In the genomic region with DNA sequence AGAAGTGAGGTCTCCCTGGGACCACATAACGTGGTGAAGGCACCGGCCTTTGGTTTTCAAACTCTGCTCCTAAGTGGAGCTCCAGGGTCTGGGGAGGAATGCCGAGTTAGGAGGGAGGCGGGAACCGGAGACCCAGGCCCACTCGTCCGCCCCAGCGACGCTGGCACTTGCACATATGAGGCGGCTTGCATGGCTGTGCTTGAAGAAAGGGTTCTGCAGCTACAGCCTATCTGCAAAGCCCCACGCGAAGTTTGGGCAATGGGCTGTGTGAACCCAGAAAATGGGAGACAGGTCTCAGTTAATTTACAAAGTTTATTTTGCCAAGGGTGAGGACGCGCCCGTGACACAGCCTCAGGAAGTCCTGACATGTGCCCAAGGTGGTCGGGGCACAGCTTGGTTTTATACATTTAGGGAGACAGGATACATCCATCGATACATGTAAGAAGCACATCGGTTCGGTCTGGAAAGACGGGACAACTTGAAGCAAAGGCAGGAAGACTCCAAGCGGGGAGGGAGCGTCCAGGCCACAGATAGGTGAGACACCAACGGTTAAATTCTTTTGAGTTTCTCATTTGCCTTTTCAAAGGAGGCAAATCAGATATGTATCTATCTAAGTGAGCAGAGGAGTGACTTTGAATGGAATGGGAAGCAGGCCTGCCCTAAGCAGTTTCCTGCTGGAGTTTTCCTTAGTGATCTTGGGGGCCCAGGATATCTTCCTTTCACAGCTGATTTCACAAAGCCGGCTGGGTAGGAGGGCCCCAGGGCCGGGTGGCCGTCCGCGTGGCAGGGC, we compare ENCODE assay signal across 1 cellular context.
TF ChIP-seq lines count a peak whose summit lies in the region.

No MANE protein-coding gene starts in this region.

TF ChIP-seq in HCT116, 20 proteins besides CTCF, POLR2A, EP300 and RAD21 (continued from another document):
- TF ChIP-seq, protein P1, sequence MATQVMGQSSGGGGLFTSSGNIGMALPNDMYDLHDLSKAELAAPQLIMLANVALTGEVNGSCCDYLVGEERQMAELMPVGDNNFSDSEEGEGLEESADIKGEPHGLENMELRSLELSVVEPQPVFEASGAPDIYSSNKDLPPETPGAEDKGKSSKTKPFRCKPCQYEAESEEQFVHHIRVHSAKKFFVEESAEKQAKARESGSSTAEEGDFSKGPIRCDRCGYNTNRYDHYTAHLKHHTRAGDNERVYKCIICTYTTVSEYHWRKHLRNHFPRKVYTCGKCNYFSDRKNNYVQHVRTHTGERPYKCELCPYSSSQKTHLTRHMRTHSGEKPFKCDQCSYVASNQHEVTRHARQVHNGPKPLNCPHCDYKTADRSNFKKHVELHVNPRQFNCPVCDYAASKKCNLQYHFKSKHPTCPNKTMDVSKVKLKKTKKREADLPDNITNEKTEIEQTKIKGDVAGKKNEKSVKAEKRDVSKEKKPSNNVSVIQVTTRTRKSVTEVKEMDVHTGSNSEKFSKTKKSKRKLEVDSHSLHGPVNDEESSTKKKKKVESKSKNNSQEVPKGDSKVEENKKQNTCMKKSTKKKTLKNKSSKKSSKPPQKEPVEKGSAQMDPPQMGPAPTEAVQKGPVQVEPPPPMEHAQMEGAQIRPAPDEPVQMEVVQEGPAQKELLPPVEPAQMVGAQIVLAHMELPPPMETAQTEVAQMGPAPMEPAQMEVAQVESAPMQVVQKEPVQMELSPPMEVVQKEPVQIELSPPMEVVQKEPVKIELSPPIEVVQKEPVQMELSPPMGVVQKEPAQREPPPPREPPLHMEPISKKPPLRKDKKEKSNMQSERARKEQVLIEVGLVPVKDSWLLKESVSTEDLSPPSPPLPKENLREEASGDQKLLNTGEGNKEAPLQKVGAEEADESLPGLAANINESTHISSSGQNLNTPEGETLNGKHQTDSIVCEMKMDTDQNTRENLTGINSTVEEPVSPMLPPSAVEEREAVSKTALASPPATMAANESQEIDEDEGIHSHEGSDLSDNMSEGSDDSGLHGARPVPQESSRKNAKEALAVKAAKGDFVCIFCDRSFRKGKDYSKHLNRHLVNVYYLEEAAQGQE (IDR thresholded peaks at IDR 0.05; ENCODE audit: low read depth): no peak
- TF ChIP-seq ZFX (IDR thresholded peaks at IDR 0.05) (no peak), EGR1 (IDR thresholded peaks at IDR 0.05; ENCODE audit: low read depth) (no peak), JUND (IDR thresholded peaks at IDR 0.05) (no peak), ZNF274 (IDR thresholded peaks at IDR 0.05; ENCODE audit: low read depth, low read length) (no peak), SP1 (IDR thresholded peaks at IDR 0.05; ENCODE audit: low read depth) (no peak)
